Comparison of ENCODE assay signal across 10 cellular contexts in genomic region chr10:3107426-3107961, GRCh38. TPM values are rescaled to one million over a fixed set of nuclear protein-coding genes. Genes with fewer than 3 reads are reported as not detected.
DNase-seq lines count a peak whose midpoint lies in the region; ATAC-seq and TF ChIP-seq lines count a peak whose summit lies in the region.
"Had no signal": no experiment of that assay in that cellular context is flagged by ENCODE, and none has a peak within 500 bp of the region (broad histone marks: within the 10 kb centered on the region; RNA-seq: fewer than 3 reads in every experiment).

No MANE protein-coding gene starts in this region.

- no peaks in the 10 kb centered on the region for H3K9me3 ChIP-seq in SJSA1 (replicated peaks)
- H3K9me3 ChIP-seq in esophagus squamous epithelium, result no peaks in the 10 kb centered on the region
- H3K9me3 ChIP-seq in mucosa of descending colon, result no peaks in the 10 kb centered on the region

- H3K4me3 ChIP-seq in SJSA1, result no peak overlapping the region
- H3K4me3 ChIP-seq in esophagus squamous epithelium, result peak overlapping the region in 2 of 4 donors; percentile 20 to 46
- no peak overlapping the region for H3K4me3 ChIP-seq in mucosa of descending colon

- intact Hi-C loops in esophagus squamous epithelium (cut with DNase I), result no loop called here
- intact Hi-C loops in mucosa of descending colon (cut with DNase I, micrococcal nuclease), result no loop called here
- intact Hi-C loops in activated CD8-positive, alpha-beta T cell treated with anti-CD3 and anti-CD28 coated beads for 36 hours (cut with micrococcal nuclease), result no loop called here

- no peak overlapping the region for H3K27ac Mint-ChIP-seq in activated T-cell treated with anti-CD3 and anti-CD28 coated beads, Interleukin-2, amount 50 U/mL, for 24 hours
- H3K27ac Mint-ChIP-seq in activated CD8-positive, alpha-beta T cell treated with anti-CD3 and anti-CD28 coated beads for 36 hours, result no peak overlapping the region
- H3K27ac Mint-ChIP-seq: progenitor cell of endocrine pancreas had no signal

- H3K36me3 ChIP-seq in SJSA1, result peaks cover 86% of the 10 kb centered on the region
- peaks cover 7 to 81% (median 20%) of the 10 kb centered on the region in 3 donors for H3K36me3 ChIP-seq in esophagus squamous epithelium
- H3K36me3 ChIP-seq in mucosa of descending colon (ENCODE audit: low read depth), result no peaks in the 10 kb centered on the region

- H3K4me3 Mint-ChIP-seq in activated T-cell treated with anti-CD3 and anti-CD28 coated beads, Interleukin-2, amount 50 U/mL, for 24 hours, result no peak overlapping the region
- H3K4me3 Mint-ChIP-seq in activated CD8-positive, alpha-beta T cell treated with anti-CD3 and anti-CD28 coated beads for 36 hours, result no peak overlapping the region

- peak in 1 of 4 donors; percentile 13 for TF ChIP-seq POLR2A in esophagus squamous epithelium (IDR thresholded peaks at IDR 0.05)

- peak; percentile 94 to 96 for DNase-seq in SJSA1 (ENCODE audit: low read depth in 1 of 2, low spot score in 2 of 2)
- DNase-seq in esophagus squamous epithelium (lab: John Stamatoyannopoulos, UW), result no peak
- DNase-seq in mucosa of descending colon, result peak in 2 of 3 donors; percentile 23 to 72
- peak; percentile 83 for DNase-seq in ureter (ENCODE audit: low spot score)
- no peak for DNase-seq in NCI-H2081 treated with DMSO at 0.1 percent for 48 hours (lab: John Stamatoyannopoulos, UW)
- no peak for DNase-seq in activated T-cell treated with anti-CD3 and anti-CD28 coated beads, Interleukin-2, amount 50 U/mL, for 24 hours
- no peak for DNase-seq in activated CD8-positive, alpha-beta T cell treated with anti-CD3 and anti-CD28 coated beads for 36 hours
- DNase-seq in NCI-H128 (lab: John Stamatoyannopoulos, UW; ENCODE audit: unreplicated experiment), result no peak
- DNase-seq: NCI-H1105 had no signal

- TF ChIP-seq CTCF in esophagus squamous epithelium (IDR thresholded peaks at IDR 0.05) (no peak), mucosa of descending colon (IDR thresholded peaks at IDR 0.05) (no peak)
- no peak for TF ChIP-seq CTCF in activated CD8-positive, alpha-beta T cell treated with anti-CD3 and anti-CD28 coated beads for 36 hours (IDR thresholded peaks at IDR 0.05)

- WGBS in esophagus squamous epithelium, 2 donors, result 15 to 62% methylated on average over 16 to 20 of the region's 22 CpGs

- peaks cover 42% of the 10 kb centered on the region for H3K4me1 ChIP-seq in SJSA1 (replicated peaks)
- peaks cover 12 to 73% (median 33%) of the 10 kb centered on the region in 3 donors for H3K4me1 ChIP-seq in esophagus squamous epithelium
- peaks cover 9% of the 10 kb centered on the region for H3K4me1 ChIP-seq in mucosa of descending colon (ENCODE audit: low read depth)

- POLR2A ChIA-PET in activated CD8-positive, alpha-beta T cell treated with anti-CD3 and anti-CD28 coated beads for 36 hours (lab: Charles Lee), result interaction anchor here (0.6 to 1.1 kb wide), 4 partner anchors 9 to 65 kb away, joined by 3 read pairs; partner anchors contain the start of gene PITRM1

- H3K27me3 ChIP-seq in SJSA1 (replicated peaks) (no peaks in the 10 kb centered on the region), esophagus squamous epithelium (no peaks in the 10 kb centered on the region)

- H3K27me3 Mint-ChIP-seq in activated T-cell treated with anti-CD3 and anti-CD28 coated beads, Interleukin-2, amount 50 U/mL, for 24 hours, result no peaks in the 10 kb centered on the region
- no peaks in the 10 kb centered on the region for H3K27me3 Mint-ChIP-seq in activated CD8-positive, alpha-beta T cell treated with anti-CD3 and anti-CD28 coated beads for 36 hours
- H3K27me3 Mint-ChIP-seq: progenitor cell of endocrine pancreas had no signal

- CTCF ChIA-PET in activated CD8-positive, alpha-beta T cell treated with anti-CD3 and anti-CD28 coated beads for 36 hours (lab: Charles Lee), result interaction anchor here (0.6 to 1.1 kb wide), 2 partner anchors 9 to 568 kb away, joined by 4 read pairs; no protein-coding TSS in a partner anchor

- H3K36me3 Mint-ChIP-seq in activated T-cell treated with anti-CD3 and anti-CD28 coated beads, Interleukin-2, amount 50 U/mL, for 24 hours (ENCODE audit: low read depth), result peaks cover 90% of the 10 kb centered on the region
- H3K36me3 Mint-ChIP-seq in activated CD8-positive, alpha-beta T cell treated with anti-CD3 and anti-CD28 coated beads for 36 hours (ENCODE audit: low read depth), result peaks cover 79% of the 10 kb centered on the region

- H3K27ac ChIP-seq in SJSA1 (peak overlapping the region; percentile 84), esophagus squamous epithelium (peak overlapping the region; percentile 82 to 90 (median 88))

- no peaks in the 10 kb centered on the region for H3K9me3 Mint-ChIP-seq in activated T-cell treated with anti-CD3 and anti-CD28 coated beads, Interleukin-2, amount 50 U/mL, for 24 hours
- no peaks in the 10 kb centered on the region for H3K9me3 Mint-ChIP-seq in activated CD8-positive, alpha-beta T cell treated with anti-CD3 and anti-CD28 coated beads for 36 hours

- H3K4me1 Mint-ChIP-seq in activated T-cell treated with anti-CD3 and anti-CD28 coated beads, Interleukin-2, amount 50 U/mL, for 24 hours (ENCODE audit: low read depth), result no peaks in the 10 kb centered on the region
- no peaks in the 10 kb centered on the region for H3K4me1 Mint-ChIP-seq in activated CD8-positive, alpha-beta T cell treated with anti-CD3 and anti-CD28 coated beads for 36 hours (ENCODE audit: low read depth)

- ATAC-seq in mucosa of descending colon, result peak; percentile 30
- ATAC-seq in activated CD8-positive, alpha-beta T cell treated with anti-CD3 and anti-CD28 coated beads for 36 hours, result no peak

RNA-seq across cellular contexts. Expression of gene PFKP, which starts 40.1 kb away (rescaled TPM):
- 515 and 604 TPM in 2 replicates for total RNA-seq in SJSA1 (2014; rRNA removed; shearing (Covaris generic))
- total RNA-seq in esophagus squamous epithelium (10 to 100 TPM; 69.7 to 94.0 (median 86.4) TPM), mucosa of descending colon (100 to 1,000 TPM in 2 of 3 donors, 10 to 100 TPM in 1; 76.1 to 117 (median 100) TPM), ureter (67.8 TPM)
- total RNA-seq in activated CD8-positive, alpha-beta T cell treated with anti-CD3 and anti-CD28 coated beads for 36 hours, result 100 to 1,000 TPM; 217 to 219 TPM

Comparison
In these comparisons a context has a peak if more than half of its experiments do, and no peak if none do; other contexts are left out.
1. DNase-seq: peak in SJSA1 (2 of 2), mucosa of descending colon (2 of 3) and ureter (single experiment); none in esophagus squamous epithelium (single experiment), NCI-H2081 treated with DMSO at 0.1 percent for 48 hours (single experiment), activated T-cell treated with anti-CD3 and anti-CD28 coated beads, Interleukin-2, amount 50 U/mL, for 24 hours (single experiment), activated CD8-positive, alpha-beta T cell treated with anti-CD3 and anti-CD28 coated beads for 36 hours (single experiment) and NCI-H128 (single experiment).